In the genomic region with DNA sequence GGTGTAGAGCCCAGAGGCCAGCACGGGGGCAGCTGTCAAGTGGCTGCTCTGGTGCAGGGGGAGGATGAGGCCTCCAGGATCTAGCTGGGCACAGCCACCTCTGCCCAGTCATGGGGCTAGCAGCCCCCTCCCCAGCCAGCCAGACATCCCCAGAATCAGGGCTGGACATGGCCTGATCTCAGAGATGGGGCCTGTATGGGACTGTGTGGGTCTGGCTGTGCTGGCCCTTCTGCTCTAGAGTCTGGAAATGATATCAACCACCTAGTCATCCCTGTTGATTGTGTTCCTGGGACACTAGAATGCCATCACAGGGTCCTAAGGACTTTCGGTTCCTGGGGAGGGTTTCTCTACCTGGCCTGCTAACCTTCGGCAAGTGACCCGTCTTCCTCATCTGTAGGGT, we compare ENCODE assay signal across 2 cellular contexts.
TF ChIP-seq lines count a peak whose summit lies in the region.

No MANE protein-coding gene starts in this region.

TF ChIP-seq in HepG2, 621 proteins besides CTCF, POLR2A, EP300 and RAD21:
- TF ChIP-seq, protein P1, sequence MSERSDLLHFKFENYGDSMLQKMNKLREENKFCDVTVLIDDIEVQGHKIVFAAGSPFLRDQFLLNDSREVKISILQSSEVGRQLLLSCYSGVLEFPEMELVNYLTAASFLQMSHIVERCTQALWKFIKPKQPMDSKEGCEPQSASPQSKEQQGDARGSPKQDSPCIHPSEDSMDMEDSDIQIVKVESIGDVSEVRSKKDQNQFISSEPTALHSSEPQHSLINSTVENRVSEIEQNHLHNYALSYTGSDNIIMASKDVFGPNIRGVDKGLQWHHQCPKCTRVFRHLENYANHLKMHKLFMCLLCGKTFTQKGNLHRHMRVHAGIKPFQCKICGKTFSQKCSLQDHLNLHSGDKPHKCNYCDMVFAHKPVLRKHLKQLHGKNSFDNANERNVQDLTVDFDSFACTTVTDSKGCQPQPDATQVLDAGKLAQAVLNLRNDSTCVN (CRISPR knock-in tag; IDR thresholded peaks at IDR 0.05; ENCODE audit: borderline replicate concordance) = no peak
- peak; percentile 68; the same call in 1 of the 2 replicates for TF ChIP-seq ZNF121 (CRISPR knock-in tag; IDR thresholded peaks at IDR 0.05)
- no peak; the same call in 1 of the 2 replicates for TF ChIP-seq NR2F6 (IDR thresholded peaks at IDR 0.05)
- TF ChIP-seq NR2F6 (CRISPR knock-in tag; IDR thresholded peaks at IDR 0.05) = peak; percentile 48; the same call in 1 of the 2 replicates
- TF ChIP-seq HNRNPL (IDR thresholded peaks at IDR 0.05; ENCODE audit: low read depth, low read length) = 0 out of 2 replicates have a peak, but pooled peaks have one; percentile 2

TF ChIP-seq in GM23338, 12 proteins besides CTCF, POLR2A, EP300 and RAD21:
- TF ChIP-seq, protein P2, sequence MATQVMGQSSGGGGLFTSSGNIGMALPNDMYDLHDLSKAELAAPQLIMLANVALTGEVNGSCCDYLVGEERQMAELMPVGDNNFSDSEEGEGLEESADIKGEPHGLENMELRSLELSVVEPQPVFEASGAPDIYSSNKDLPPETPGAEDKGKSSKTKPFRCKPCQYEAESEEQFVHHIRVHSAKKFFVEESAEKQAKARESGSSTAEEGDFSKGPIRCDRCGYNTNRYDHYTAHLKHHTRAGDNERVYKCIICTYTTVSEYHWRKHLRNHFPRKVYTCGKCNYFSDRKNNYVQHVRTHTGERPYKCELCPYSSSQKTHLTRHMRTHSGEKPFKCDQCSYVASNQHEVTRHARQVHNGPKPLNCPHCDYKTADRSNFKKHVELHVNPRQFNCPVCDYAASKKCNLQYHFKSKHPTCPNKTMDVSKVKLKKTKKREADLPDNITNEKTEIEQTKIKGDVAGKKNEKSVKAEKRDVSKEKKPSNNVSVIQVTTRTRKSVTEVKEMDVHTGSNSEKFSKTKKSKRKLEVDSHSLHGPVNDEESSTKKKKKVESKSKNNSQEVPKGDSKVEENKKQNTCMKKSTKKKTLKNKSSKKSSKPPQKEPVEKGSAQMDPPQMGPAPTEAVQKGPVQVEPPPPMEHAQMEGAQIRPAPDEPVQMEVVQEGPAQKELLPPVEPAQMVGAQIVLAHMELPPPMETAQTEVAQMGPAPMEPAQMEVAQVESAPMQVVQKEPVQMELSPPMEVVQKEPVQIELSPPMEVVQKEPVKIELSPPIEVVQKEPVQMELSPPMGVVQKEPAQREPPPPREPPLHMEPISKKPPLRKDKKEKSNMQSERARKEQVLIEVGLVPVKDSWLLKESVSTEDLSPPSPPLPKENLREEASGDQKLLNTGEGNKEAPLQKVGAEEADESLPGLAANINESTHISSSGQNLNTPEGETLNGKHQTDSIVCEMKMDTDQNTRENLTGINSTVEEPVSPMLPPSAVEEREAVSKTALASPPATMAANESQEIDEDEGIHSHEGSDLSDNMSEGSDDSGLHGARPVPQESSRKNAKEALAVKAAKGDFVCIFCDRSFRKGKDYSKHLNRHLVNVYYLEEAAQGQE (IDR thresholded peaks at IDR 0.05; ENCODE audit: unreplicated experiment) = no peak
- TF ChIP-seq EZH2 (IDR thresholded peaks at IDR 0.05; ENCODE audit: low read depth, unreplicated experiment) = no peak
- TF ChIP-seq, protein P3, sequence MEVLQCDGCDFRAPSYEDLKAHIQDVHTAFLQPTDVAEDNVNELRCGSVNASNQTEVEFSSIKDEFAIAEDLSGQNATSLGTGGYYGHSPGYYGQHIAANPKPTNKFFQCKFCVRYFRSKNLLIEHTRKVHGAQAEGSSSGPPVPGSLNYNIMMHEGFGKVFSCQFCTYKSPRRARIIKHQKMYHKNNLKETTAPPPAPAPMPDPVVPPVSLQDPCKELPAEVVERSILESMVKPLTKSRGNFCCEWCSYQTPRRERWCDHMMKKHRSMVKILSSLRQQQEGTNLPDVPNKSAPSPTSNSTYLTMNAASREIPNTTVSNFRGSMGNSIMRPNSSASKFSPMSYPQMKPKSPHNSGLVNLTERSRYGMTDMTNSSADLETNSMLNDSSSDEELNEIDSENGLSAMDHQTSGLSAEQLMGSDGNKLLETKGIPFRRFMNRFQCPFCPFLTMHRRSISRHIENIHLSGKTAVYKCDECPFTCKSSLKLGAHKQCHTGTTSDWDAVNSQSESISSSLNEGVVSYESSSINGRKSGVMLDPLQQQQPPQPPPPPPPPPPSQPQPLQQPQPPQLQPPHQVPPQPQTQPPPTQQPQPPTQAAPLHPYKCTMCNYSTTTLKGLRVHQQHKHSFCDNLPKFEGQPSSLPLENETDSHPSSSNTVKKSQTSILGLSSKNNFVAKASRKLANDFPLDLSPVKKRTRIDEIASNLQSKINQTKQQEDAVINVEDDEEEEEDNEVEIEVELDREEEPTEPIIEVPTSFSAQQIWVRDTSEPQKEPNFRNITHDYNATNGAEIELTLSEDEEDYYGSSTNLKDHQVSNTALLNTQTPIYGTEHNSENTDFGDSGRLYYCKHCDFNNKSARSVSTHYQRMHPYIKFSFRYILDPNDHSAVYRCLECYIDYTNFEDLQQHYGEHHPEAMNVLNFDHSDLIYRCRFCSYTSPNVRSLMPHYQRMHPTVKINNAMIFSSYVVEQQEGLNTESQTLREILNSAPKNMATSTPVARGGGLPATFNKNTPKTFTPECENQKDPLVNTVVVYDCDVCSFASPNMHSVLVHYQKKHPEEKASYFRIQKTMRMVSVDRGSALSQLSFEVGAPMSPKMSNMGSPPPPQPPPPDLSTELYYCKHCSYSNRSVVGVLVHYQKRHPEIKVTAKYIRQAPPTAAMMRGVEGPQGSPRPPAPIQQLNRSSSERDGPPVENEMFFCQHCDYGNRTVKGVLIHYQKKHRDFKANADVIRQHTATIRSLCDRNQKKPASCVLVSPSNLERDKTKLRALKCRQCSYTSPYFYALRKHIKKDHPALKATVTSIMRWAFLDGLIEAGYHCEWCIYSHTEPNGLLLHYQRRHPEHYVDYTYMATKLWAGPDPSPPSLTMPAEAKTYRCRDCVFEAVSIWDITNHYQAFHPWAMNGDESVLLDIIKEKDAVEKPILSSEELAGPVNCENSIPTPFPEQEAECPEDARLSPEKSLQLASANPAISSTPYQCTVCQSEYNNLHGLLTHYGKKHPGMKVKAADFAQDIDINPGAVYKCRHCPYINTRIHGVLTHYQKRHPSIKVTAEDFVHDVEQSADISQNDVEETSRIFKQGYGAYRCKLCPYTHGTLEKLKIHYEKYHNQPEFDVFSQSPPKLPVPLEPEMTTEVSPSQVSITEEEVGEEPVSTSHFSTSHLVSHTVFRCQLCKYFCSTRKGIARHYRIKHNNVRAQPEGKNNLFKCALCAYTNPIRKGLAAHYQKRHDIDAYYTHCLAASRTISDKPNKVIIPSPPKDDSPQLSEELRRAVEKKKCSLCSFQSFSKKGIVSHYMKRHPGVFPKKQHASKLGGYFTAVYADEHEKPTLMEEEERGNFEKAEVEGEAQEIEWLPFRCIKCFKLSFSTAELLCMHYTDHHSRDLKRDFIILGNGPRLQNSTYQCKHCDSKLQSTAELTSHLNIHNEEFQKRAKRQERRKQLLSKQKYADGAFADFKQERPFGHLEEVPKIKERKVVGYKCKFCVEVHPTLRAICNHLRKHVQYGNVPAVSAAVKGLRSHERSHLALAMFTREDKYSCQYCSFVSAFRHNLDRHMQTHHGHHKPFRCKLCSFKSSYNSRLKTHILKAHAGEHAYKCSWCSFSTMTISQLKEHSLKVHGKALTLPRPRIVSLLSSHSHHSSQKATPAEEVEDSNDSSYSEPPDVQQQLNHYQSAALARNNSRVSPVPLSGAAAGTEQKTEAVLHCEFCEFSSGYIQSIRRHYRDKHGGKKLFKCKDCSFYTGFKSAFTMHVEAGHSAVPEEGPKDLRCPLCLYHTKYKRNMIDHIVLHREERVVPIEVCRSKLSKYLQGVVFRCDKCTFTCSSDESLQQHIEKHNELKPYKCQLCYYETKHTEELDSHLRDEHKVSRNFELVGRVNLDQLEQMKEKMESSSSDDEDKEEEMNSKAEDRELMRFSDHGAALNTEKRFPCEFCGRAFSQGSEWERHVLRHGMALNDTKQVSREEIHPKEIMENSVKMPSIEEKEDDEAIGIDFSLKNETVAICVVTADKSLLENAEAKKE (CRISPR knock-in tag; IDR thresholded peaks at IDR 0.05) = no peak
- no peak for TF ChIP-seq POLR2AphosphoS5 (IDR thresholded peaks at IDR 0.05; ENCODE audit: low read depth)
- TF ChIP-seq CREB1 (CRISPR knock-in tag; IDR thresholded peaks at IDR 0.05; ENCODE audit: low read depth) = no peak
- TF ChIP-seq NANOG (IDR thresholded peaks at IDR 0.05; ENCODE audit: borderline replicate concordance) = no peak
- TF ChIP-seq STAT1 (IDR thresholded peaks at IDR 0.05; ENCODE audit: unreplicated experiment) = no peak
- TF ChIP-seq ZNF114 (CRISPR knock-in tag; IDR thresholded peaks at IDR 0.05) = no peak
- TF ChIP-seq JUNB (IDR thresholded peaks at IDR 0.05; ENCODE audit: unreplicated experiment) = no peak
- no peak for TF ChIP-seq ETS1 (IDR thresholded peaks at IDR 0.05)
- no peak for TF ChIP-seq ZNF331 (CRISPR knock-in tag; IDR thresholded peaks at IDR 0.05; ENCODE audit: low read depth)
- no peak for TF ChIP-seq EZH2phosphoT487 (IDR thresholded peaks at IDR 0.05; ENCODE audit: unreplicated experiment)
